ENCODE assay signal across 8 cellular contexts in the genomic region with DNA sequence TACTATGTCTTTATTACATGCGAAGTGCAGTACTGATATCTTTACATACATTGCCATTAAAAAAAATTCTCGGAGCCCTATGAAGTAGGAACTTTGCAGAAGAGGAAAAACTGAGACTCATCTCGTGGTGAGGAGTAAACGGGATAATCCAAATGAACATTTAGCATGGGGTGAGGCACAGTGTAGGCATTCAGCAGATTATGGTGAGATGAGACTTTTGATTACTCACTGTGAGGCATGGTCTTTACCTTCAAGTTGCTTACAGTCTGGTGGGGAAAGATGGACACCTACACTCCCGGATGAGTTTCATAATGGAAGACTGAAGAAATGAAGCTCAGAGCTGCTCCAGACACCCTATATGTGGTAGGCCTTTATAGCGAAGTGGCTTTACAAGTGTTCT. TPM values are rescaled to one million over a fixed set of nuclear protein-coding genes. Genes with fewer than 3 reads are reported as not detected.
DNase-seq lines count a peak whose midpoint lies in the region; ATAC-seq and TF ChIP-seq lines count a peak whose summit lies in the region.

No MANE protein-coding gene starts in this region.

- H3K9me3 Mint-ChIP-seq in neural crest cell: peaks cover 3% of the 10 kb centered on the region

- no peaks in the 10 kb centered on the region for H3K27me3 ChIP-seq in Loucy (ENCODE audit: insufficient read depth, low read length, poor library complexity, severe bottlenecking)
- H3K27me3 ChIP-seq in duodenal mucosa (ENCODE audit: control insufficient read depth in 1 of 2, insufficient read depth in 2 of 2, low read length in 2 of 2): no peaks in the 10 kb centered on the region

- H3K27ac Mint-ChIP-seq in neural crest cell (ENCODE audit: unreplicated experiment): peak overlapping the region; percentile 99

- H3K36me3 ChIP-seq in Loucy (ENCODE audit: insufficient read depth, low read length) (0 out of 2 replicates have a peak, but pooled peaks cover 1% of the 10 kb centered on the region), duodenal mucosa (ENCODE audit: control insufficient read depth in 1 of 2, insufficient read depth in 2 of 2, low read length in 2 of 2) (peaks cover 4 to 6% of the 10 kb centered on the region in 2 donors)

- no peak for TF ChIP-seq CTCF in C4-2B (conservative IDR thresholded peaks at IDR 0.05)
- TF ChIP-seq CTCF in Loucy (conservative IDR thresholded peaks at IDR 0.05; ENCODE audit: low read length): no peak
- TF ChIP-seq CTCF in neural crest cell (conservative IDR thresholded peaks at IDR 0.05): no peak

- H4K20me1 ChIP-seq in Loucy (ENCODE audit: insufficient read depth, low read length, poor library complexity, severe bottlenecking): peaks cover 39% of the 10 kb centered on the region

- DNase-seq in neural crest cell (ENCODE audit: low read depth, low spot score) (no peak), NCI-H1092 treated with DMSO at 0.1 percent for 48 hours (lab: John Stamatoyannopoulos, UW) (no peak), hippocampal formation (lab: John Stamatoyannopoulos, UW) (no peak), NCI-H748 treated with DMSO at 0.1 percent for 48 hours (lab: John Stamatoyannopoulos, UW) (no peak)

- peaks cover 100% of the 10 kb centered on the region for H3K79me2 ChIP-seq in Loucy (ENCODE audit: insufficient read depth, low read length)

- H3K27me3 Mint-ChIP-seq in neural crest cell (ENCODE audit: low read depth): no peaks in the 10 kb centered on the region

- H3K9me2 ChIP-seq in Loucy (replicated peaks; ENCODE audit: low read depth, low read length): no peaks in the 10 kb centered on the region

- no peaks in the 10 kb centered on the region for H3F3A ChIP-seq in Loucy (ENCODE audit: low read depth)

- no peak for ATAC-seq in GM19328 (IDR thresholded peaks at IDR 0.05; ENCODE audit: unreplicated experiment)

- H2AFZ ChIP-seq in Loucy (ENCODE audit: low read length): no peak overlapping the region

- peaks cover 57% of the 10 kb centered on the region for H3K4me1 Mint-ChIP-seq in neural crest cell

- H3K4me2 ChIP-seq in Loucy (ENCODE audit: low read depth, low read length, poor library complexity, severe bottlenecking): peak overlapping the region; percentile 85

- peak overlapping the region; percentile 90; the same call in 1 of the 2 replicates for H3K27ac ChIP-seq in C4-2B
- no peak overlapping the region for H3K27ac ChIP-seq in duodenal mucosa (ENCODE audit: low read depth, low read length)

- no peaks in the 10 kb centered on the region for H3K9me3 ChIP-seq in Loucy (ENCODE audit: insufficient read depth, low read depth, low read length)
- H3K9me3 ChIP-seq in duodenal mucosa (ENCODE audit: control insufficient read depth in 1 of 2, low read length in 2 of 2): no peaks in the 10 kb centered on the region

- peak overlapping the region; percentile 95 for H3K4me3 ChIP-seq in Loucy (ENCODE audit: low read length, poor library complexity, severe bottlenecking)
- H3K4me3 ChIP-seq in duodenal mucosa (ENCODE audit: low read depth in 1 of 2, low read length in 2 of 2): peak overlapping the region; percentile 93 to 97

- H3K36me3 Mint-ChIP-seq in neural crest cell (ENCODE audit: low read depth): peaks cover 26% of the 10 kb centered on the region

- peaks cover 64% of the 10 kb centered on the region for H3K4me1 ChIP-seq in Loucy (ENCODE audit: insufficient read depth, low read length, poor library complexity, severe bottlenecking)
- H3K4me1 ChIP-seq in duodenal mucosa (ENCODE audit: control insufficient read depth in 1 of 2, insufficient read depth in 2 of 2, low read length in 2 of 2): peaks cover 43 to 49% of the 10 kb centered on the region in 2 donors

- H3K4me3 Mint-ChIP-seq in neural crest cell: peak overlapping the region; percentile 98

- H3K9ac ChIP-seq in Loucy (ENCODE audit: low read depth, low read length, poor library complexity, severe bottlenecking) (peak overlapping the region; percentile 95), duodenal mucosa (ENCODE audit: low read depth in 1 of 2, low read length in 2 of 2) (peak overlapping the region in 1 of 2 donors; percentile 99)

RNA-seq across cellular contexts. Expression of a gene that starts 1.4 kb away (rescaled TPM):
- total RNA-seq in neural crest cell: 40.1 and 41.1 TPM in 2 replicates

RNA-seq across cellular contexts. Expression of a gene that starts 1.7 kb away (rescaled TPM):
- 49.6 and 52.9 TPM in 2 replicates for total RNA-seq in neural crest cell
